ENCODE assay signal across 1 cellular context in genomic region chr17:32143525-32143865, GRCh38.
TF ChIP-seq lines count a peak whose summit lies in the region.

No MANE protein-coding gene starts in this region.

TF ChIP-seq in GM12878, 131 proteins besides CTCF, POLR2A, EP300 and RAD21 (continued from another document):
- no peak for TF ChIP-seq ZBTB11 (CRISPR knock-in tag; IDR thresholded peaks at IDR 0.05)
- TF ChIP-seq ZNF274 (IDR thresholded peaks at IDR 0.05; ENCODE audit: insufficient read depth, insufficient read length) = no peak
- no peak for TF ChIP-seq ATF2 (IDR thresholded peaks at IDR 0.05; ENCODE audit: low read length)
- no peak for TF ChIP-seq CHD4 (IDR thresholded peaks at IDR 0.05)
- no peak for TF ChIP-seq ZNF622 (IDR thresholded peaks at IDR 0.05)
- no peak for TF ChIP-seq CBX3 (IDR thresholded peaks at IDR 0.05; ENCODE audit: borderline replicate concordance, low read depth)
- TF ChIP-seq RFX5 (IDR thresholded peaks at IDR 0.05; ENCODE audit: low read depth, low read length) = no peak
- TF ChIP-seq JUNB (IDR thresholded peaks at IDR 0.05) = no peak
- no peak for TF ChIP-seq HDAC2 (IDR thresholded peaks at IDR 0.05)
